ENCODE assay signal across 24 cellular contexts in genomic region chr11:86185346-86185745, GRCh38.
"Had no signal": no experiment of that assay in that cellular context is flagged by ENCODE, and none has a peak within 500 bp of the region (broad histone marks: within the 10 kb centered on the region; RNA-seq: fewer than 3 reads in every experiment).

No MANE protein-coding gene starts in this region.

- H3K27me3 ChIP-seq: brain microvascular endothelial cell, cardiac muscle cell, Peyer's patch had no signal

- DNase-seq: activated CD4-positive, alpha-beta T cell treated with anti-CD3 and anti-CD28 coated beads for 48 hours; activated CD4-positive, alpha-beta T cell treated with anti-CD3 and anti-CD28 coated beads, Interleukin-2, amount 50 U/mL, for 4 hours; activated CD4-positive, CD25-positive, alpha-beta regulatory T cell treated with anti-CD3 and anti-CD28 coated beads, Interleukin-2, amount 50 U/mL, for 72 hours; activated CD8-positive, alpha-beta T cell treated with anti-CD3 and anti-CD28 coated beads, Interleukin-2, amount 10 ng/mL, durations not matched to agents 7 days and 5 days; activated gamma-delta T cell; activated naive CD4-positive, alpha-beta T cell treated with anti-CD3 and anti-CD28 coated beads for 36 hours; activated T-cell treated with anti-CD3 and anti-CD28 coated beads, Interleukin-2, amount 50 U/mL, for 4 hours; amygdala; brain microvascular endothelial cell; cerebellar nuclear complex; Kasumi-1; NCI-H1105 treated with DMSO at 0.1 percent for 48 hours; NCI-H1436 treated with DMSO at 0.1 percent for 48 hours; NCI-H187; NCI-H2081; NCI-H510A treated with DMSO at 0.1 percent for 48 hours; NCI-H69; NK-92 treated with Interleukin-12 subunit alpha and Interleukin-12 subunit beta, amount 100 ng/mL, for 24 hours; Peyer's patch; SIG-M5; T-helper 17 cell; T-helper 9 cell had no signal

- H3K4me3 ChIP-seq: cardiac muscle cell, Peyer's patch had no signal

- H3K9me3 ChIP-seq: Peyer's patch had no signal

- H3K27ac ChIP-seq: brain microvascular endothelial cell, cardiac muscle cell, Peyer's patch had no signal

- ATAC-seq: activated CD8-positive, alpha-beta T cell treated with anti-CD3 and anti-CD28 coated beads, Interleukin-2, amount 10 ng/mL, durations not matched to agents 7 days and 5 days; activated T-cell treated with anti-CD3 and anti-CD28 coated beads, Interleukin-2, amount 50 U/mL, for 4 hours; T-helper 17 cell; WTC11 had no signal

- H3K36me3 ChIP-seq: brain microvascular endothelial cell, cardiac muscle cell, Peyer's patch had no signal
